Comparison of ENCODE assay signal across 16 cellular contexts in genomic region chr11:64223001-64223651, GRCh38. TPM values are rescaled to one million over a fixed set of nuclear protein-coding genes. Genes with fewer than 3 reads are reported as not detected.
A peak's percentile ranks its signal among the peaks of the same experiment; 100 is the strongest.
DNase-seq lines count a peak whose midpoint lies in the region; ATAC-seq, FAIRE-seq and TF ChIP-seq lines count a peak whose summit lies in the region.
"Had no signal": no experiment of that assay in that cellular context is flagged by ENCODE, and none has a peak within 500 bp of the region (broad histone marks: within the 10 kb centered on the region; RNA-seq: fewer than 3 reads in every experiment).

No MANE protein-coding gene starts in this region.

- no peak overlapping the region for H2AFZ ChIP-seq in GM12878 (ENCODE audit: control insufficient read depth, low read depth, low read length)

- RAD21 ChIA-PET in GM12878 (lab: Charles Lee; ENCODE audit: unreplicated experiment), result interaction anchor here (1.4 to 1.6 kb wide), 2 partner anchors 16 to 18 kb away, joined by 5 to 6 read pairs; no protein-coding TSS in a partner anchor

- peaks cover 29% of the 10 kb centered on the region for H3K79me2 ChIP-seq in GM12878 (ENCODE audit: control insufficient read depth, insufficient read depth, low read length)

- peak overlapping the region in 9 of 11 experiments; percentile 6 to 100 (median 23); a peak in 12 of 22 replicates for H3K4me2 ChIP-seq in BLaER1 treated with 17β-estradiol and CSF1 and Interleukin-3, amounts not matched to agents 10 nM and 100 nM
- no peak overlapping the region for H3K4me2 ChIP-seq in GM12878 (ENCODE audit: control insufficient read depth, insufficient read depth)

- no peak for TF ChIP-seq POLR2A in GM12892 (IDR thresholded peaks at IDR 0.05; ENCODE audit: low read depth, low read length)
- peak; percentile 53 for TF ChIP-seq POLR2A in GM12878 (IDR thresholded peaks at IDR 0.05; ENCODE audit: low read depth, low read length)
- TF ChIP-seq POLR2A in ovary (IDR thresholded peaks at IDR 0.05), result no peak

- no peak for TF ChIP-seq CTCF in GM12878 (IDR thresholded peaks at IDR 0.05 in 2 of 3, conservative IDR thresholded peaks at IDR 0.05 in 1 of 3; ENCODE audit: control insufficient read depth in 2 of 3, extremely low read depth in 1 of 3, insufficient read depth in 1 of 3, low read depth in 3 of 3, low read length in 3 of 3)
- no peak for TF ChIP-seq CTCF in ovary (IDR thresholded peaks at IDR 0.05)

- H3K9ac ChIP-seq in BLaER1 treated with 17β-estradiol and CSF1 and Interleukin-3, amounts not matched to agents 10 nM and 100 nM, result peak overlapping the region in 9 of 11 experiments; percentile 23 to 90 (median 75); a peak in 12 of 22 replicates
- no peak overlapping the region for H3K9ac ChIP-seq in GM12878 (ENCODE audit: control insufficient read depth, insufficient read depth, low read length)

- SMC1A ChIA-PET in GM12878 (lab: Charles Lee; ENCODE audit: uncharacterized antibody, unreplicated experiment), result interaction anchor here (0.8 to 5.4 kb wide), 2 partner anchors 17 to 47 kb away, joined by 3 to 56 read pairs; partner anchors contain the start of gene FERMT3

- H3K36me3 ChIP-seq in BLaER1 treated with 17β-estradiol and CSF1 and Interleukin-3, amounts not matched to agents 10 nM and 100 nM, result peaks cover 63 to 72% (median 67%) of the 10 kb centered on the region in 11 experiments
- H3K36me3 ChIP-seq in GM12878 (ENCODE audit: control insufficient read depth in 2 of 2, insufficient read depth in 2 of 2, low read length in 1 of 2) (peaks cover 21 to 27% of the 10 kb centered on the region in 2 experiments), ovary (no peaks in the 10 kb centered on the region)

- TF ChIP-seq EP300 in GM12878 (IDR thresholded peaks at IDR 0.05; ENCODE audit: borderline replicate concordance in 1 of 2, control insufficient read depth in 1 of 2, low read depth in 2 of 2, low read length in 2 of 2) (no peak), ovary (IDR thresholded peaks at IDR 0.05) (no peak)

- POLR2A ChIA-PET in GM12878 (lab: Charles Lee), result interaction anchor here (1.4 to 9.7 kb wide), 6 partner anchors 7 to 82 kb away, joined by 5 to 85 read pairs (median 6); partner anchors contain the start of genes ESRRA, FERMT3, FKBP2 and PPP1R14B

- intact Hi-C loops in GM12878 (cut with micrococcal nuclease; ENCODE audit: unreplicated experiment) (no loop called here), ovary (cut with DNase I) (no loop called here)

- WGBS in GM12878 (ENCODE audit: insufficient coverage, insufficient replicate concordance, low lambda C conversion rate, missing lambda C conversion rate), result 91% methylated on average over 24 of the region's 24 CpGs
- WGBS in ovary, 3 donors, result 63 to 70% (median 67%) methylated on average over 24 of the region's 24 CpGs

- in situ Hi-C loops in GM12878 (cut with MboI), result no loop called here

- peaks cover 12 to 76% (median 64%) of the 10 kb centered on the region in 11 experiments; a peak in 21 of 22 replicates for H4K20me1 ChIP-seq in BLaER1 treated with 17β-estradiol and CSF1 and Interleukin-3, amounts not matched to agents 10 nM and 100 nM
- H4K20me1 ChIP-seq in GM12878 (ENCODE audit: control insufficient read depth, insufficient read depth), result no peaks in the 10 kb centered on the region

- no peaks in the 10 kb centered on the region for H3K9me3 ChIP-seq in BLaER1 treated with 17β-estradiol and CSF1 and Interleukin-3, amounts not matched to agents 10 nM and 100 nM (replicated peaks in 1 of 11)
- H3K9me3 ChIP-seq in GM12878 (replicated peaks; ENCODE audit: control insufficient read depth, insufficient read depth, low read length), result no peaks in the 10 kb centered on the region
- no peaks in the 10 kb centered on the region for H3K9me3 ChIP-seq in ovary
- H3K9me3 ChIP-seq: thyroid gland had no signal

- no peaks in the 10 kb centered on the region for H3K27me3 ChIP-seq in BLaER1 treated with 17β-estradiol and CSF1 and Interleukin-3, amounts not matched to agents 10 nM and 100 nM
- H3K27me3 ChIP-seq in GM12878 (replicated peaks in 1 of 2; ENCODE audit: control insufficient read depth in 2 of 2, insufficient read depth in 2 of 2, low read length in 1 of 2) (no peaks in the 10 kb centered on the region), ovary (no peaks in the 10 kb centered on the region)
- H3K27me3 ChIP-seq: dorsolateral prefrontal cortex, thyroid gland had no signal

- FAIRE-seq in GM12892 (lab: Jason Lieb, UNC) (peak; percentile 38), GM12878 (lab: Jason Lieb, UNC) (no peak)

- H3K4me1 ChIP-seq in BLaER1 treated with 17β-estradiol and CSF1 and Interleukin-3, amounts not matched to agents 10 nM and 100 nM, result peaks cover 48 to 91% (median 65%) of the 10 kb centered on the region in 10 experiments
- H3K4me1 ChIP-seq in GM12878 (ENCODE audit: control insufficient read depth, insufficient read depth, low read length) (peaks cover 7% of the 10 kb centered on the region), ovary (ENCODE audit: insufficient read depth) (peaks cover 20% of the 10 kb centered on the region)

- H3K27ac ChIP-seq in BLaER1 treated with 17β-estradiol and CSF1 and Interleukin-3, amounts not matched to agents 10 nM and 100 nM, result peak overlapping the region in 6 of 11 experiments; percentile 6 to 95 (median 32); a peak in 8 of 22 replicates
- H3K27ac ChIP-seq in GM12878 (ENCODE audit: control insufficient read depth, insufficient read depth) (no peak overlapping the region), ovary (no peak overlapping the region)
- H3K27ac ChIP-seq: C4-2B, dorsolateral prefrontal cortex, thyroid gland had no signal

- ATAC-seq in GM12878 (no peak), HG03159 (IDR thresholded peaks at IDR 0.05; ENCODE audit: unreplicated experiment) (no peak)
- ATAC-seq: T-helper 17 cell had no signal

- CTCF ChIA-PET in GM12878 (lab: Yijun Ruan, JAX), result interaction anchor here (0.6 to 5.0 kb wide), 4 partner anchors 17 to 37 kb away, joined by 3 to 59 read pairs (median 4); partner anchors contain the start of genes FERMT3, PPP1R14B and STIP1

- no peak for TF ChIP-seq RAD21 in GM12878 (IDR thresholded peaks at IDR 0.05; ENCODE audit: insufficient read depth, low read depth, low read length)

- TSS peak; percentile 44 for BruUV-seq in GM12878 (replicated peaks; lab: Mats Ljungman, UMichigan)

- H3K4me3 ChIP-seq in BLaER1 treated with 17β-estradiol and CSF1 and Interleukin-3, amounts not matched to agents 10 nM and 100 nM, result no peak overlapping the region
- no peak overlapping the region for H3K4me3 ChIP-seq in GM12878
- H3K4me3 ChIP-seq in ovary, result no peak overlapping the region
- H3K4me3 ChIP-seq: dorsolateral prefrontal cortex, thyroid gland had no signal

- DNase-seq in GM12892 (ENCODE audit: insufficient read length) (no peak), GM12878 (ENCODE audit: low read depth, low spot score) (no peak), ovary (peak; percentile 24 to 57 (median 30)), kidney tubule cell (ENCODE audit: low spot score) (no peak)
- DNase-seq in NK-92 treated with Interleukin-12 subunit alpha and Interleukin-12 subunit beta, amount 100 ng/mL, for 24 hours (lab: John Stamatoyannopoulos, UW), result no peak
- DNase-seq: activated naive CD4-positive, alpha-beta T cell; dorsolateral prefrontal cortex; GOT3; NCI-H1417 treated with DMSO at 0.1 percent for 48 hours; nucleus accumbens; SHP77 treated with DMSO at 0.1 percent for 48 hours; T-helper 17 cell; thyroid gland had no signal

RNA-seq across cellular contexts. Expression of gene TRPT1, which starts 2.9 kb away (rescaled TPM):
- 49.2 TPM for polyA plus RNA-seq in GM12892 (2012; ENCODE audit: missing spikeins)
- total RNA-seq in GM12878 (2013; cell fraction: nucleolus; rRNA removed), result 29.8 and 33.1 TPM in 2 replicates
- total RNA-seq in GM12878 (2014; rRNA removed) (39.0 and 43.1 TPM in 2 replicates), GM12878 (2014; rRNA removed; fragmentation: Illumina TruSeq; extraction: Trizol) (17.8 and 19.9 TPM in 2 replicates), GM12878 (2021) (37.7 and 39.2 TPM in 2 replicates), ovary (10 to 100 TPM; 23.4 to 41.4 (median 32.6) TPM)
- 51.7 TPM for polyA plus RNA-seq in GM12878 (2011; ENCODE audit: low read depth)
- polyA plus RNA-seq in GM12878 (2011; rRNA removed) (12.1 and 23.8 TPM in 2 replicates), GM12878 (2014; fragmentation: Illumina TruSeq; extraction: Trizol) (13.0 and 14.3 TPM in 2 replicates), GM12878 (2014; fragmentation: Nextera tagmentation; extraction: Ambion mirVana) (10 to 100 TPM in 1 of 2 experiments, 1 to 10 TPM in 1; 7.1 to 21.3 TPM), GM12878 (2014; rRNA removed) (42.0 and 43.7 TPM in 2 replicates), GM12878 (2016; fragmentation: Nextera tagmentation; extraction: Ambion mirVana) (10 to 100 TPM; 49.9 to 63.0 TPM), ovary (10 to 100 TPM; 16.6 to 37.4 TPM)
- 46.6 and 51.8 TPM in 2 replicates for polyA plus RNA-seq in GM12878 (2011; cell fraction: cytosol; rRNA removed)
- 127 and 150 TPM in 2 replicates for polyA plus RNA-seq in GM12878 (2011; cell fraction: nucleus; rRNA removed)
- 58.6 and 62.0 TPM in 2 replicates for polyA plus RNA-seq in GM12878 (2012)
- 17.3 and 43.3 TPM in 2 replicates for polyA minus RNA-seq in GM12878 (2011; rRNA and poly(A)+ RNA removed)
- 11.9 and 17.4 TPM in 2 replicates for polyA minus RNA-seq in GM12878 (2011; cell fraction: cytosol; rRNA and poly(A)+ RNA removed)
- polyA minus RNA-seq in GM12878 (2011; cell fraction: nucleus; rRNA and poly(A)+ RNA removed), result 21.6 and 24.4 TPM in 2 replicates

RNA-seq across cellular contexts. Expression of gene NUDT22, which starts 2.9 kb away (rescaled TPM):
- 32.2 TPM for polyA plus RNA-seq in GM12892 (2012; ENCODE audit: missing spikeins)
- 102 and 104 TPM in 2 replicates for total RNA-seq in GM12878 (2013; cell fraction: nucleolus; rRNA removed)
- total RNA-seq in GM12878 (2014; rRNA removed) (102 and 115 TPM in 2 replicates), GM12878 (2014; rRNA removed; fragmentation: Illumina TruSeq; extraction: Trizol) (31.0 and 37.7 TPM in 2 replicates), GM12878 (2021) (87.7 and 91.0 TPM in 2 replicates), ovary (10 to 100 TPM; 31.8 to 52.7 (median 42.2) TPM)
- polyA plus RNA-seq in GM12878 (2011; ENCODE audit: low read depth), result 12.2 TPM
- polyA plus RNA-seq in GM12878 (2011; rRNA removed) (21.2 and 38.5 TPM in 2 replicates), GM12878 (2014; fragmentation: Illumina TruSeq; extraction: Trizol) (6.0 and 17.0 TPM in 2 replicates), GM12878 (2014; fragmentation: Nextera tagmentation; extraction: Ambion mirVana) (10 to 100 TPM in 1 of 2 experiments, 1 to 10 TPM in 1; 6.7 to 20.9 TPM), GM12878 (2014; rRNA removed) (94.4 and 118 TPM in 2 replicates), GM12878 (2016; fragmentation: Nextera tagmentation; extraction: Ambion mirVana) (10 to 100 TPM; 95.8 to 99.2 TPM), ovary (10 to 100 TPM in 1 of 2 donors, 1 to 10 TPM in 1; 4.8 to 32.3 TPM)
- polyA plus RNA-seq in GM12878 (2011; cell fraction: cytosol; rRNA removed), result 53.8 and 85.1 TPM in 2 replicates
- polyA plus RNA-seq in GM12878 (2011; cell fraction: nucleus; rRNA removed), result 263 and 319 TPM in 2 replicates
- polyA plus RNA-seq in GM12878 (2012), result 55.3 and 55.6 TPM in 2 replicates
- polyA minus RNA-seq in GM12878 (2011; rRNA and poly(A)+ RNA removed), result 22.2 and 53.0 TPM in 2 replicates
- polyA minus RNA-seq in GM12878 (2011; cell fraction: cytosol; rRNA and poly(A)+ RNA removed), result 34.4 and 40.9 TPM in 2 replicates
- 84.9 and 120 TPM in 2 replicates for polyA minus RNA-seq in GM12878 (2011; cell fraction: nucleus; rRNA and poly(A)+ RNA removed)

RNA-seq across cellular contexts. Expression of gene DNAJC4, which starts 7.2 kb away (rescaled TPM):
- 41.5 TPM for polyA plus RNA-seq in GM12892 (2012; ENCODE audit: missing spikeins)
- 16.4 and 16.5 TPM in 2 replicates for total RNA-seq in GM12878 (2013; cell fraction: nucleolus; rRNA removed)
- total RNA-seq in GM12878 (2014; rRNA removed) (19.8 and 26.1 TPM in 2 replicates), GM12878 (2014; rRNA removed; fragmentation: Illumina TruSeq; extraction: Trizol) (19.3 and 22.5 TPM in 2 replicates), GM12878 (2021) (33.7 and 36.4 TPM in 2 replicates), ovary (10 to 100 TPM; 25.0 to 62.2 (median 43.1) TPM)
- 16.0 TPM for polyA plus RNA-seq in GM12878 (2011; ENCODE audit: low read depth)
- polyA plus RNA-seq in GM12878 (2011; rRNA removed) (22.4 and 33.9 TPM in 2 replicates), GM12878 (2014; fragmentation: Illumina TruSeq; extraction: Trizol) (12.0 and 27.8 TPM in 2 replicates), GM12878 (2014; fragmentation: Nextera tagmentation; extraction: Ambion mirVana) (1 to 10 TPM; 3.7 to 9.7 TPM), GM12878 (2014; rRNA removed) (64.9 and 70.6 TPM in 2 replicates), GM12878 (2016; fragmentation: Nextera tagmentation; extraction: Ambion mirVana) (10 to 100 TPM; 32.4 to 35.0 TPM), ovary (10 to 100 TPM; 28.8 to 69.1 TPM)
- polyA plus RNA-seq in GM12878 (2011; cell fraction: cytosol; rRNA removed), result 25.4 and 48.0 TPM in 2 replicates
- 273 and 301 TPM in 2 replicates for polyA plus RNA-seq in GM12878 (2011; cell fraction: nucleus; rRNA removed)
- polyA plus RNA-seq in GM12878 (2012), result 47.6 and 50.2 TPM in 2 replicates
- polyA minus RNA-seq in GM12878 (2011; rRNA and poly(A)+ RNA removed), result 9.1 and 19.6 TPM in 2 replicates
- 8.3 and 11.1 TPM in 2 replicates for polyA minus RNA-seq in GM12878 (2011; cell fraction: cytosol; rRNA and poly(A)+ RNA removed)
- polyA minus RNA-seq in GM12878 (2011; cell fraction: nucleus; rRNA and poly(A)+ RNA removed), result 16.4 and 23.9 TPM in 2 replicates

RNA-seq across cellular contexts. Expression of gene VEGFB, which starts 11.3 kb away (rescaled TPM):
- 72.9 TPM for polyA plus RNA-seq in GM12892 (2012; ENCODE audit: missing spikeins)
- total RNA-seq in GM12878 (2013; cell fraction: nucleolus; rRNA removed), result 8.3 and 9.7 TPM in 2 replicates
- 23.3 and 25.4 TPM in 2 replicates for total RNA-seq in GM12878 (2014; rRNA removed)
- 16.3 and 17.5 TPM in 2 replicates for total RNA-seq in GM12878 (2014; rRNA removed; fragmentation: Illumina TruSeq; extraction: Trizol)
- total RNA-seq in GM12878 (2021), result 75.8 and 81.7 TPM in 2 replicates
- 81.9 TPM for polyA plus RNA-seq in GM12878 (2011; ENCODE audit: low read depth)
- 8.4 and 11.1 TPM in 2 replicates for polyA plus RNA-seq in GM12878 (2011; rRNA removed)
- polyA plus RNA-seq in GM12878 (2011; cell fraction: cytosol; rRNA removed), result 15.2 and 15.4 TPM in 2 replicates
- polyA plus RNA-seq in GM12878 (2011; cell fraction: nucleus; rRNA removed), result 19.2 and 22.3 TPM in 2 replicates
- 116 and 119 TPM in 2 replicates for polyA plus RNA-seq in GM12878 (2012)
- polyA plus RNA-seq in GM12878 (2014; fragmentation: Illumina TruSeq; extraction: Trizol), result 17.0 and 24.2 TPM in 2 replicates
- 10 to 100 TPM in 1 of 2 experiments, 1 to 10 TPM in 1; 7.0 to 28.1 TPM for polyA plus RNA-seq in GM12878 (2014; fragmentation: Nextera tagmentation; extraction: Ambion mirVana)
- 32.8 and 46.0 TPM in 2 replicates for polyA plus RNA-seq in GM12878 (2014; rRNA removed)
- 10 to 100 TPM; 12.4 to 12.7 TPM for polyA plus RNA-seq in GM12878 (2016; fragmentation: Nextera tagmentation; extraction: Ambion mirVana)
- 5.7 and 7.5 TPM in 2 replicates for polyA minus RNA-seq in GM12878 (2011; rRNA and poly(A)+ RNA removed)
- polyA minus RNA-seq in GM12878 (2011; cell fraction: cytosol; rRNA and poly(A)+ RNA removed), result 8.7 and 13.7 TPM in 2 replicates
- 3.7 and 3.8 TPM in 2 replicates for polyA minus RNA-seq in GM12878 (2011; cell fraction: nucleus; rRNA and poly(A)+ RNA removed)
- 100 to 1,000 TPM in 5 of 7 donors, 10 to 100 TPM in 2; 27.4 to 164 (median 125) TPM for total RNA-seq in ovary
- 100 to 1,000 TPM in 1 of 2 donors, 10 to 100 TPM in 1; 81.9 to 124 TPM for polyA plus RNA-seq in ovary

RNA-seq across cellular contexts. Expression of gene FERMT3, which starts 16.6 kb away (rescaled TPM):
- 80.6 TPM for polyA plus RNA-seq in GM12892 (2012; ENCODE audit: missing spikeins)
- total RNA-seq in GM12878 (2013; cell fraction: nucleolus; rRNA removed), result 61.4 and 74.8 TPM in 2 replicates
- total RNA-seq in GM12878 (2014; rRNA removed) (122 and 145 TPM in 2 replicates), GM12878 (2014; rRNA removed; fragmentation: Illumina TruSeq; extraction: Trizol) (44.4 and 47.3 TPM in 2 replicates), GM12878 (2021) (192 and 211 TPM in 2 replicates), ovary (10 to 100 TPM in 2 of 7 donors, 1 to 10 TPM in 5; 3.7 to 19.7 (median 7.5) TPM)
- 57.0 TPM for polyA plus RNA-seq in GM12878 (2011; ENCODE audit: low read depth)
- polyA plus RNA-seq in GM12878 (2011; rRNA removed) (24.2 and 86.8 TPM in 2 replicates), GM12878 (2014; fragmentation: Illumina TruSeq; extraction: Trizol) (6.8 and 49.0 TPM in 2 replicates), GM12878 (2014; fragmentation: Nextera tagmentation; extraction: Ambion mirVana) (1 to 10 TPM; 2.0 to 9.2 TPM), GM12878 (2014; rRNA removed) (141 and 191 TPM in 2 replicates), GM12878 (2016; fragmentation: Nextera tagmentation; extraction: Ambion mirVana) (100 to 1,000 TPM; 198 to 207 TPM), ovary (1 to 10 TPM; 2.2 to 6.4 TPM)
- 97.0 and 110 TPM in 2 replicates for polyA plus RNA-seq in GM12878 (2011; cell fraction: cytosol; rRNA removed)
- 329 and 373 TPM in 2 replicates for polyA plus RNA-seq in GM12878 (2011; cell fraction: nucleus; rRNA removed)
- polyA plus RNA-seq in GM12878 (2012), result 92.1 and 115 TPM in 2 replicates
- polyA minus RNA-seq in GM12878 (2011; rRNA and poly(A)+ RNA removed), result 40.8 and 53.4 TPM in 2 replicates
- 38.1 and 44.0 TPM in 2 replicates for polyA minus RNA-seq in GM12878 (2011; cell fraction: cytosol; rRNA and poly(A)+ RNA removed)
- 37.7 and 55.4 TPM in 2 replicates for polyA minus RNA-seq in GM12878 (2011; cell fraction: nucleus; rRNA and poly(A)+ RNA removed)

Comparison
In these comparisons a context has a peak if more than half of its experiments do, and no peak if none do; other contexts are left out.
1. H3K27ac ChIP-seq: peak in BLaER1 treated with 17β-estradiol and CSF1 and Interleukin-3, amounts not matched to agents 10 nM and 100 nM (6 of 11); none in GM12878 (single experiment) and ovary (0 of 2).
2. DNase-seq: peak in ovary (5 of 5); none in GM12892 (single experiment), GM12878 (single experiment), kidney tubule cell (single experiment) and NK-92 treated with Interleukin-12 subunit alpha and Interleukin-12 subunit beta, amount 100 ng/mL, for 24 hours (single experiment).